ENCODE assay signal across 8 cellular contexts in the genomic region with DNA sequence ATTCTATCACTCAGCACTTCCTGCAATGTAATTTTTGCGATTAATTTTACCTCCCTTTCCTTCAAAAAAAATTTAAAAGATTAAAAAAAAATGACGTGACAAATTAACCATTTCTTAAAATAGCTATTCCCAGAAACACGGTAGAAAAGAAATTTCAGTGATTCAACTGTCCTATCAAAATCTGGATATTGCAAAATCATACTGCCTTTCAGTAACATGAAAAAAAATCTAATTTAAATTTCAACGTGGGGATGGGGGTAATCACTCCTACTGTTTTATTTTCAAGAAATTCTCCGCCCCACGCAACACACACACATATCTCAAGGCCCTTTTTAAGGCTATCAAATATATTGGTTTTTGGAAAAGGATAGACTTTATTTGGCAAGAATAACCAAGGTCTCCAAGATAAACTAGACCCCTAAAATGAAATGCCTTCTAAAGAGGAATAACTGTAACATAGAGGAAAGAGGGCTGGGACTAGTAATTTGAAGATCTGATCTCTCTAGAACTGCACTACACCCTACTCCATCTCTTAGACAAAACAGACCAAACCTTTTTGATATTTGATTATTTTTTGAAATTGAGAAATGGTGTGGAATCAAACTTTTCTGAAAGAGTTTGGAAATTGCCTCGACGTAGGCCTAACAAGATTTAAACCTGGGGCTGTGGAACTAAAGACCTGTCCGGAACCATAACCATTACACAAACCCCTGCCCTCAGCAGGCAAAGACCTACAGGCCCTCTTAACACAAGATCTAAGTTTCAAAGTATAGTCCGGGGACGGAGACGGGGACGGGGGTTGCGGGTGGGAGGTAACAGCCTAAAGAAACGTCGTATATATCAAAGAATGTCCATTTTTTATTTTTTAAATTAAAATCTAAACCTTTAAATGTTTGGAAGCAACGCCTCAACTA. TPM values are rescaled to one million over a fixed set of nuclear protein-coding genes. Genes with fewer than 3 reads are reported as not detected.
DNase-seq lines count a peak whose midpoint lies in the region; ATAC-seq, FAIRE-seq and TF ChIP-seq lines count a peak whose summit lies in the region.

No MANE protein-coding gene starts in this region.

- H3K36me3 ChIP-seq in K562 (ENCODE audit: control insufficient read depth, insufficient read depth, low read length): peaks cover 9% of the 10 kb centered on the region; the same call in 2 of the 3 replicates
- H3K36me3 ChIP-seq in keratinocyte (ENCODE audit: control insufficient read depth in 2 of 2, extremely low read depth in 1 of 2, insufficient read depth in 2 of 2, low read length in 2 of 2): peaks cover 2 to 4% of the 10 kb centered on the region in 2 experiments
- H3K36me3 ChIP-seq in stomach smooth muscle (ENCODE audit: control insufficient read depth in 2 of 2, insufficient read depth in 2 of 2, low read length in 2 of 2): peaks cover 0 to 2% of the 10 kb centered on the region in 2 donors

- CTCF ChIA-PET in K562 (lab: Yijun Ruan, JAX; ENCODE audit: low intra/inter-chr PET ratio): no interaction called here

- H3K4me2 ChIP-seq in K562 (ENCODE audit: insufficient read depth, low read length) (peak overlapping the region; percentile 79), keratinocyte (ENCODE audit: control insufficient read depth, extremely low read depth, insufficient read depth, low read depth, low read length) (peak overlapping the region; percentile 93)

- no peaks in the 10 kb centered on the region for H4K20me1 ChIP-seq in K562 (replicated peaks; ENCODE audit: control insufficient read depth, insufficient read depth, low read length)
- H4K20me1 ChIP-seq in keratinocyte (ENCODE audit: control insufficient read depth, extremely low read depth, insufficient read depth, low read length): no peaks in the 10 kb centered on the region

- H3K4me1 ChIP-seq in K562 (replicated peaks in 1 of 2; ENCODE audit: control insufficient read depth in 2 of 2, insufficient read depth in 2 of 2, low read length in 2 of 2) (peaks cover 4 to 8% of the 10 kb centered on the region in 2 experiments; a peak in 3 of 5 replicates), keratinocyte (ENCODE audit: control insufficient read depth, extremely low read depth, insufficient read depth, low read length) (peaks cover 12% of the 10 kb centered on the region), stomach smooth muscle (ENCODE audit: control insufficient read depth, insufficient read depth, low read length) (peaks cover 5% of the 10 kb centered on the region)

- TF ChIP-seq EP300 in K562 (IDR thresholded peaks at IDR 0.05; ENCODE audit: low read length): no peak

- POLR2A ChIA-PET in K562 (lab: Yijun Ruan, JAX): interaction anchor here (0.9 to 1.2 kb wide), 3 partner anchors 10 to 99 kb away, joined by 3 to 4 read pairs (median 3); no protein-coding TSS in a partner anchor

- dilution Hi-C loops in keratinocyte (cut with MboI; ENCODE audit: extremely low pct_ligation_motif_present, low sequenced_read_pairs): no loop called here

- TF ChIP-seq CTCF in K562 (IDR thresholded peaks at IDR 0.05 in 2 of 3, conservative IDR thresholded peaks at IDR 0.05 in 1 of 3; ENCODE audit: insufficient read depth in 2 of 3, low read depth in 1 of 3, low read length in 3 of 3) (no peak), keratinocyte (optimal IDR thresholded peaks at IDR 0.05 in 1 of 3, IDR thresholded peaks at IDR 0.05 in 1 of 3, conservative IDR thresholded peaks at IDR 0.05 in 1 of 3; ENCODE audit: extremely low read depth in 1 of 3, insufficient read depth in 2 of 3, low read length in 3 of 3) (no peak)

- intact Hi-C loops in K562 (cut with micrococcal nuclease): loop anchor here (2.0 to 5.0 kb wide), 2 partner anchors 47 to 103 kb away; no protein-coding TSS in a partner anchor

- FAIRE-seq in K562 (lab: Jason Lieb, UNC) (peak; percentile 55), keratinocyte (lab: Jason Lieb, UNC) (no peak)

- H2AFZ ChIP-seq in K562 (ENCODE audit: low read depth, low read length) (peak overlapping the region; percentile 69), keratinocyte (ENCODE audit: control insufficient read depth, low read length) (peak overlapping the region; percentile 69)

- DNase-seq in DMS 273 (lab: John Stamatoyannopoulos, UW; ENCODE audit: unreplicated experiment) (peak; percentile 100), K562 (ENCODE audit: extremely low read depth in 1 of 4, low spot score in 3 of 4) (peak in 1 of 4 experiments; percentile 40), keratinocyte (ENCODE audit: low read depth, low spot score) (no peak), NCI-H1436 treated with DMSO at 0.1 percent for 48 hours (lab: John Stamatoyannopoulos, UW) (no peak)
- no peak for DNase-seq in Jurkat, Clone E6-1 (ENCODE audit: low read depth, low spot score)

- H3K9ac ChIP-seq in K562 (ENCODE audit: insufficient read depth in 1 of 2, low read depth in 2 of 2, low read length in 2 of 2) (peak overlapping the region; percentile 67 to 97; a peak in 3 of 4 replicates), keratinocyte (ENCODE audit: control insufficient read depth, extremely low read depth, insufficient read depth, low read length) (peak overlapping the region; percentile 83), stomach smooth muscle (ENCODE audit: low read length in 2 of 2) (peak overlapping the region; percentile 77 to 85)

- H3K27ac ChIP-seq in K562 (ENCODE audit: extremely low read depth, low read depth, low read length) (peak overlapping the region; percentile 80), keratinocyte (ENCODE audit: control insufficient read depth, insufficient read depth, low read length) (peak overlapping the region; percentile 75), stomach smooth muscle (ENCODE audit: low read length) (peak overlapping the region; percentile 90)

- ATAC-seq in K562: peak; percentile 54
- no peak for ATAC-seq in HG03097 (IDR thresholded peaks at IDR 0.05; ENCODE audit: low FRiP score, unreplicated experiment)
- no peak for ATAC-seq in GM21367 (IDR thresholded peaks at IDR 0.05; ENCODE audit: unreplicated experiment)

- TF ChIP-seq POLR2A in K562 (conservative IDR thresholded peaks at IDR 0.05): no peak

- H3K27me3 ChIP-seq in K562 (ENCODE audit: control insufficient read depth in 2 of 2, insufficient read depth in 2 of 2, low read length in 2 of 2) (no peaks in the 10 kb centered on the region), keratinocyte (ENCODE audit: control insufficient read depth, extremely low read depth, insufficient read depth, low read length) (no peaks in the 10 kb centered on the region), stomach smooth muscle (ENCODE audit: control insufficient read depth in 1 of 2, insufficient read depth in 2 of 2, low read length in 2 of 2) (no peaks in the 10 kb centered on the region)

- H3K79me2 ChIP-seq in K562 (ENCODE audit: control insufficient read depth, insufficient read depth, low read length): peaks cover 51% of the 10 kb centered on the region
- H3K79me2 ChIP-seq in keratinocyte (ENCODE audit: control insufficient read depth, insufficient read depth, low read length): peaks cover 33% of the 10 kb centered on the region

- TF ChIP-seq RAD21 in K562 (CRISPR knock-in tag; conservative IDR thresholded peaks at IDR 0.05 in 1 of 2, IDR thresholded peaks at IDR 0.05 in 1 of 2): no peak

- peak overlapping the region; percentile 80 for H3K4me3 ChIP-seq in Jurkat, Clone E6-1 (ENCODE audit: low read length)
- H3K4me3 ChIP-seq in K562: peak overlapping the region; percentile 72
- peak overlapping the region; percentile 88 to 95 (median 95) for H3K4me3 ChIP-seq in keratinocyte (ENCODE audit: control insufficient read depth in 2 of 3, extremely low read depth in 1 of 3, insufficient read depth in 2 of 3, low read depth in 1 of 3, low read length in 3 of 3)
- peak overlapping the region; percentile 71 to 85 for H3K4me3 ChIP-seq in stomach smooth muscle (ENCODE audit: low read length in 2 of 2)

- in situ Hi-C loops in K562 (cut with MboI): no loop called here

- BruUV-seq in K562 (replicated peaks; lab: Mats Ljungman, UMichigan): TSS peak; percentile 68

- no peaks in the 10 kb centered on the region for H3K9me3 ChIP-seq in K562 (replicated peaks; ENCODE audit: control insufficient read depth, insufficient read depth, low read depth, low read length)
- H3K9me3 ChIP-seq in keratinocyte (ENCODE audit: control insufficient read depth, low read depth, low read length): no peaks in the 10 kb centered on the region
- no peaks in the 10 kb centered on the region for H3K9me3 ChIP-seq in stomach smooth muscle (ENCODE audit: control insufficient read depth in 2 of 2, low read length in 2 of 2)

- no peaks in the 10 kb centered on the region for H3K9me1 ChIP-seq in K562 (ENCODE audit: control insufficient read depth, insufficient read depth, low read length)
- H3K9me1 ChIP-seq in keratinocyte (ENCODE audit: control insufficient read depth, extremely low read depth, insufficient read depth, low read length): no peaks in the 10 kb centered on the region

- 4% methylated on average over 17 of the region's 17 CpGs for WGBS in K562 (ENCODE audit: insufficient coverage, low coverage, missing lambda C conversion rate)

RNA-seq across cellular contexts. Expression of a gene that starts 0.9 kb away (rescaled TPM):
- polyA plus RNA-seq in Jurkat, Clone E6-1 (2012; ENCODE audit: insufficient read depth, insufficient read length): 25.2 TPM
- 58.0 and 102 TPM in 2 replicates for total RNA-seq in K562 (2011; cell fraction: chromatin; rRNA removed; ENCODE audit: low replicate concordance)
- total RNA-seq in K562 (2011; cell fraction: nucleolus; rRNA removed): 29.4 and 37.9 TPM in 2 replicates
- total RNA-seq in K562 (2011; cell fraction: nucleoplasm; rRNA removed): 63.1 and 95.9 TPM in 2 replicates
- total RNA-seq in K562 (2014; rRNA removed) (22.9 and 26.0 TPM in 2 replicates), K562 (2014; rRNA removed; fragmentation: Illumina TruSeq; extraction: Trizol) (25.4 and 33.8 TPM in 2 replicates), K562 (2015; rRNA removed; fragmentation: Illumina TruSeq; extraction: Trizol) (24.1 and 24.5 TPM in 2 replicates), K562 (2021) (28.3 and 29.2 TPM in 2 replicates)
- polyA plus RNA-seq in K562 (2011; rRNA removed) (40.2 and 41.8 TPM in 2 replicates), K562 (2014; fragmentation: Illumina TruSeq; extraction: Trizol) (33.5 and 35.0 TPM in 2 replicates), K562 (2014; fragmentation: Nextera tagmentation; extraction: Ambion mirVana) (10 to 100 TPM in 1 of 2 experiments, 1 to 10 TPM in 1; 7.4 to 19.9 TPM), K562 (2014; rRNA removed) (21.9 and 23.9 TPM in 2 replicates), keratinocyte (17.8 to 22.1 TPM (median 19.6 TPM) in 3 replicates)
- polyA plus RNA-seq in K562 (2011; cell fraction: cytosol; rRNA removed): 30.1 and 33.6 TPM in 2 replicates
- polyA plus RNA-seq in K562 (2011; cell fraction: nucleus; rRNA removed): 47.7 and 48.1 TPM in 2 replicates
- polyA plus RNA-seq in K562 (2012): 21.9 and 35.8 TPM in 2 replicates
- polyA minus RNA-seq in K562 (2011; rRNA and poly(A)+ RNA removed): 64.6 and 65.9 TPM in 2 replicates
- 26.5 and 27.6 TPM in 2 replicates for polyA minus RNA-seq in K562 (2011; cell fraction: cytosol; rRNA and poly(A)+ RNA removed)
- 18.3 and 34.0 TPM in 2 replicates for polyA minus RNA-seq in K562 (2011; cell fraction: nucleus; rRNA and poly(A)+ RNA removed)
- polyA plus RNA-seq in keratinocyte (2011; ENCODE audit: low read depth): 32.2 TPM
- 13.9 and 16.3 TPM in 2 replicates for polyA plus RNA-seq in keratinocyte (2011; cell fraction: cytosol; rRNA removed)
- polyA plus RNA-seq in keratinocyte (2011; cell fraction: nucleus; rRNA removed): 37.2 and 44.9 TPM in 2 replicates
- polyA plus RNA-seq in keratinocyte (2012; ENCODE audit: low replicate concordance): 14.8 and 23.6 TPM in 2 replicates
- 35.1 to 39.8 TPM (median 36.0 TPM) in 3 replicates for polyA minus RNA-seq in keratinocyte
- polyA minus RNA-seq in keratinocyte (2011; cell fraction: cytosol; rRNA and poly(A)+ RNA removed): 15.5 TPM
- polyA minus RNA-seq in keratinocyte (2011; cell fraction: nucleus; rRNA and poly(A)+ RNA removed): 21.7 and 33.0 TPM in 2 replicates

RNA-seq across cellular contexts. Expression of a gene that starts 11.5 kb away (rescaled TPM):
- not detected for polyA plus RNA-seq in Jurkat, Clone E6-1 (2012; ENCODE audit: insufficient read depth, insufficient read length)
- total RNA-seq in K562 (2011; cell fraction: chromatin; rRNA removed; ENCODE audit: low replicate concordance): not detected in 2 replicates
- not detected in 2 replicates for total RNA-seq in K562 (2011; cell fraction: nucleolus; rRNA removed)
- not detected in 2 replicates for total RNA-seq in K562 (2011; cell fraction: nucleoplasm; rRNA removed)
- total RNA-seq in K562 (2014; rRNA removed): not detected in 2 replicates
- not detected in 2 replicates for total RNA-seq in K562 (2014; rRNA removed; fragmentation: Illumina TruSeq; extraction: Trizol)
- total RNA-seq in K562 (2015; rRNA removed; fragmentation: Illumina TruSeq; extraction: Trizol): not detected in 2 replicates
- not detected in 2 replicates for total RNA-seq in K562 (2021)
- not detected in 2 replicates for polyA plus RNA-seq in K562 (2011; rRNA removed)
- polyA plus RNA-seq in K562 (2011; cell fraction: cytosol; rRNA removed): 0.07 TPM in 1 of 2 replicates, not detected in the other
- not detected in 2 replicates for polyA plus RNA-seq in K562 (2011; cell fraction: nucleus; rRNA removed)
- not detected in 2 replicates for polyA plus RNA-seq in K562 (2012)
- not detected in 2 replicates for polyA plus RNA-seq in K562 (2014; fragmentation: Illumina TruSeq; extraction: Trizol)
- polyA plus RNA-seq in K562 (2014; fragmentation: Nextera tagmentation; extraction: Ambion mirVana): not detected
- not detected in 2 replicates for polyA plus RNA-seq in K562 (2014; rRNA removed)
- not detected in 2 replicates for polyA minus RNA-seq in K562 (2011; rRNA and poly(A)+ RNA removed)
- not detected in 2 replicates for polyA minus RNA-seq in K562 (2011; cell fraction: cytosol; rRNA and poly(A)+ RNA removed)
- polyA minus RNA-seq in K562 (2011; cell fraction: nucleus; rRNA and poly(A)+ RNA removed): not detected in 2 replicates
- not detected in 3 replicates for polyA plus RNA-seq in keratinocyte
- polyA plus RNA-seq in keratinocyte (2011; ENCODE audit: low read depth): not detected
- polyA plus RNA-seq in keratinocyte (2011; cell fraction: cytosol; rRNA removed): not detected in 2 replicates
- not detected in 2 replicates for polyA plus RNA-seq in keratinocyte (2011; cell fraction: nucleus; rRNA removed)
- polyA plus RNA-seq in keratinocyte (2012; ENCODE audit: low replicate concordance): not detected in 2 replicates
- polyA minus RNA-seq in keratinocyte: not detected in 3 replicates
- not detected for polyA minus RNA-seq in keratinocyte (2011; cell fraction: cytosol; rRNA and poly(A)+ RNA removed)
- not detected in 2 replicates for polyA minus RNA-seq in keratinocyte (2011; cell fraction: nucleus; rRNA and poly(A)+ RNA removed)

RNA-seq across cellular contexts. Expression of a gene that starts 50.7 kb away (rescaled TPM):
- 57.2 TPM for polyA plus RNA-seq in Jurkat, Clone E6-1 (2012; ENCODE audit: insufficient read depth, insufficient read length)
- total RNA-seq in K562 (2011; cell fraction: chromatin; rRNA removed; ENCODE audit: low replicate concordance): 217 and 258 TPM in 2 replicates
- total RNA-seq in K562 (2011; cell fraction: nucleolus; rRNA removed): 89.1 and 94.5 TPM in 2 replicates
- 122 and 127 TPM in 2 replicates for total RNA-seq in K562 (2011; cell fraction: nucleoplasm; rRNA removed)
- total RNA-seq in K562 (2014; rRNA removed) (24.0 and 33.0 TPM in 2 replicates), K562 (2014; rRNA removed; fragmentation: Illumina TruSeq; extraction: Trizol) (44.5 and 48.9 TPM in 2 replicates), K562 (2015; rRNA removed; fragmentation: Illumina TruSeq; extraction: Trizol) (38.0 and 38.2 TPM in 2 replicates), K562 (2021) (43.8 and 46.3 TPM in 2 replicates)
- polyA plus RNA-seq in K562 (2011; rRNA removed) (64.4 and 66.9 TPM in 2 replicates), K562 (2014; fragmentation: Illumina TruSeq; extraction: Trizol) (43.9 and 50.1 TPM in 2 replicates), K562 (2014; fragmentation: Nextera tagmentation; extraction: Ambion mirVana) (10 to 100 TPM; 21.5 to 21.8 TPM), K562 (2014; rRNA removed) (36.3 and 42.0 TPM in 2 replicates), keratinocyte (27.0 to 31.3 TPM (median 27.1 TPM) in 3 replicates)
- polyA plus RNA-seq in K562 (2011; cell fraction: cytosol; rRNA removed): 26.5 and 39.1 TPM in 2 replicates
- 77.6 and 108 TPM in 2 replicates for polyA plus RNA-seq in K562 (2011; cell fraction: nucleus; rRNA removed)
- 35.4 and 36.2 TPM in 2 replicates for polyA plus RNA-seq in K562 (2012)
- 128 and 129 TPM in 2 replicates for polyA minus RNA-seq in K562 (2011; rRNA and poly(A)+ RNA removed)
- polyA minus RNA-seq in K562 (2011; cell fraction: cytosol; rRNA and poly(A)+ RNA removed): 31.8 and 36.6 TPM in 2 replicates
- polyA minus RNA-seq in K562 (2011; cell fraction: nucleus; rRNA and poly(A)+ RNA removed): 26.4 and 49.3 TPM in 2 replicates
- polyA plus RNA-seq in keratinocyte (2011; ENCODE audit: low read depth): 39.0 TPM
- polyA plus RNA-seq in keratinocyte (2011; cell fraction: cytosol; rRNA removed): 14.9 and 17.6 TPM in 2 replicates
- polyA plus RNA-seq in keratinocyte (2011; cell fraction: nucleus; rRNA removed): 56.4 and 63.5 TPM in 2 replicates
- 17.8 and 21.1 TPM in 2 replicates for polyA plus RNA-seq in keratinocyte (2012; ENCODE audit: low replicate concordance)
- 23.3 to 57.3 TPM (median 29.9 TPM) in 3 replicates for polyA minus RNA-seq in keratinocyte
- polyA minus RNA-seq in keratinocyte (2011; cell fraction: cytosol; rRNA and poly(A)+ RNA removed): 16.3 TPM
- polyA minus RNA-seq in keratinocyte (2011; cell fraction: nucleus; rRNA and poly(A)+ RNA removed): 27.2 and 42.8 TPM in 2 replicates
